Comparison of ENCODE assay signal across 20 cellular contexts in genomic region chr22:33470456-33470855, GRCh38.
"Had no signal": no experiment of that assay in that cellular context is flagged by ENCODE, and none has a peak within 500 bp of the region (broad histone marks: within the 10 kb centered on the region; RNA-seq: fewer than 3 reads in every experiment).

No MANE protein-coding gene starts in this region.

- H3K27me3 ChIP-seq: esophagus muscularis mucosa, upper lobe of right lung had no signal

- H3K4me3 ChIP-seq: esophagus muscularis mucosa, psoas muscle, thoracic aorta, upper lobe of right lung had no signal

- H3K36me3 Mint-ChIP-seq: activated CD8-positive, alpha-beta memory T cell treated with anti-CD3 and anti-CD28 coated beads, Interleukin-2, amount 10 ng/mL, durations not matched to agents 7 days and 5 days; activated naive CD8-positive, alpha-beta T cell treated with anti-CD3 and anti-CD28 coated beads for 36 hours had no signal

- H3K27ac ChIP-seq: esophagus muscularis mucosa, psoas muscle, thoracic aorta, upper lobe of right lung had no signal

- H3K9me3 ChIP-seq: esophagus muscularis mucosa, psoas muscle, thoracic aorta, upper lobe of right lung had no signal

- H3K27ac Mint-ChIP-seq: activated CD4-positive, alpha-beta memory T cell treated with anti-CD3 and anti-CD28 coated beads, Interleukin-2, amount 10 ng/mL, durations not matched to agents 7 days and 5 days; activated CD4-positive, alpha-beta T cell treated with anti-CD3 and anti-CD28 coated beads for 36 hours; activated CD8-positive, alpha-beta memory T cell treated with anti-CD3 and anti-CD28 coated beads, Interleukin-2, amount 10 ng/mL, durations not matched to agents 7 days and 5 days; activated naive CD8-positive, alpha-beta T cell treated with anti-CD3 and anti-CD28 coated beads for 36 hours; activated T-helper 17 cell treated with anti-CD3 and anti-CD28 coated beads, Interleukin-2, amount 50 U/mL, for 72 hours; dendritic cell treated with granulocyte-macrophage colony-stimulating factor and Interleukin-4, amounts not matched to agents 40 ng/mL and 50 ng/mL, for 4 days; memory B cell had no signal

- H3K36me3 ChIP-seq: esophagus muscularis mucosa, thoracic aorta, upper lobe of right lung had no signal

- DNase-seq: activated CD4-positive, alpha-beta memory T cell treated with anti-CD3 and anti-CD28 coated beads, Interleukin-2, amount 10 ng/mL, durations not matched to agents 7 days and 5 days; activated CD4-positive, alpha-beta T cell treated with anti-CD3 and anti-CD28 coated beads for 36 hours; activated CD8-positive, alpha-beta memory T cell treated with anti-CD3 and anti-CD28 coated beads, Interleukin-2, amount 10 ng/mL, durations not matched to agents 7 days and 5 days; activated naive CD4-positive, alpha-beta T cell; activated naive CD8-positive, alpha-beta T cell treated with anti-CD3 and anti-CD28 coated beads for 36 hours; activated T-cell treated with anti-CD3 and anti-CD28 coated beads, Interleukin-2, amount 50 U/mL, for 1 hour; amniotic stem cell; effector memory CD4-positive, alpha-beta T cell; left ventricle myocardium superior; psoas muscle; right cardiac atrium; small intestine; stimulated activated CD4-positive, alpha-beta T cell treated with anti-CD3 and anti-CD28 coated beads, Interleukin-15, amount 100 ng/mL, for 24 hours; stimulated activated CD4-positive, alpha-beta T cell treated with anti-CD3 and anti-CD28 coated beads, Interleukin-2, amount 100 ng/mL, for 48 hours; upper lobe of right lung had no signal

- H3K9me3 Mint-ChIP-seq: activated naive CD8-positive, alpha-beta T cell treated with anti-CD3 and anti-CD28 coated beads for 36 hours; dendritic cell treated with granulocyte-macrophage colony-stimulating factor and Interleukin-4, amounts not matched to agents 40 ng/mL and 50 ng/mL, for 4 days had no signal

- ATAC-seq: activated CD4-positive, alpha-beta T cell treated with anti-CD3 and anti-CD28 coated beads for 36 hours; activated CD8-positive, alpha-beta memory T cell treated with anti-CD3 and anti-CD28 coated beads, Interleukin-2, amount 10 ng/mL, durations not matched to agents 7 days and 5 days; activated T-helper 17 cell treated with anti-CD3 and anti-CD28 coated beads, Interleukin-2, amount 50 U/mL, for 72 hours; left ventricle myocardium superior; psoas muscle; right cardiac atrium; upper lobe of right lung had no signal

- H3K4me1 ChIP-seq: upper lobe of right lung had no signal

- H3K4me3 Mint-ChIP-seq: activated CD4-positive, alpha-beta memory T cell treated with anti-CD3 and anti-CD28 coated beads, Interleukin-2, amount 10 ng/mL, durations not matched to agents 7 days and 5 days; activated CD4-positive, alpha-beta T cell treated with anti-CD3 and anti-CD28 coated beads for 36 hours; activated CD8-positive, alpha-beta memory T cell treated with anti-CD3 and anti-CD28 coated beads, Interleukin-2, amount 10 ng/mL, durations not matched to agents 7 days and 5 days; activated naive CD8-positive, alpha-beta T cell treated with anti-CD3 and anti-CD28 coated beads for 36 hours; activated T-helper 17 cell treated with anti-CD3 and anti-CD28 coated beads, Interleukin-2, amount 50 U/mL, for 72 hours; dendritic cell treated with granulocyte-macrophage colony-stimulating factor and Interleukin-4, amounts not matched to agents 40 ng/mL and 50 ng/mL, for 4 days; memory B cell had no signal

- H3K4me1 Mint-ChIP-seq: activated CD4-positive, alpha-beta memory T cell treated with anti-CD3 and anti-CD28 coated beads, Interleukin-2, amount 10 ng/mL, durations not matched to agents 7 days and 5 days; activated CD4-positive, alpha-beta T cell treated with anti-CD3 and anti-CD28 coated beads for 36 hours; activated CD8-positive, alpha-beta memory T cell treated with anti-CD3 and anti-CD28 coated beads, Interleukin-2, amount 10 ng/mL, durations not matched to agents 7 days and 5 days; activated naive CD8-positive, alpha-beta T cell treated with anti-CD3 and anti-CD28 coated beads for 36 hours; activated T-helper 17 cell treated with anti-CD3 and anti-CD28 coated beads, Interleukin-2, amount 50 U/mL, for 72 hours had no signal

- H3K27me3 Mint-ChIP-seq: activated CD4-positive, alpha-beta memory T cell treated with anti-CD3 and anti-CD28 coated beads, Interleukin-2, amount 10 ng/mL, durations not matched to agents 7 days and 5 days; activated CD4-positive, alpha-beta T cell treated with anti-CD3 and anti-CD28 coated beads for 36 hours; activated CD8-positive, alpha-beta memory T cell treated with anti-CD3 and anti-CD28 coated beads, Interleukin-2, amount 10 ng/mL, durations not matched to agents 7 days and 5 days; activated naive CD8-positive, alpha-beta T cell treated with anti-CD3 and anti-CD28 coated beads for 36 hours; activated T-helper 17 cell treated with anti-CD3 and anti-CD28 coated beads, Interleukin-2, amount 50 U/mL, for 72 hours; dendritic cell treated with granulocyte-macrophage colony-stimulating factor and Interleukin-4, amounts not matched to agents 40 ng/mL and 50 ng/mL, for 4 days; memory B cell had no signal
